In genomic region chr2:221514305-221515040, GRCh38 we compare ENCODE assay signal across 24 cellular contexts. TPM values are rescaled to one million over a fixed set of nuclear protein-coding genes. Genes with fewer than 3 reads are reported as not detected.
DNase-seq lines count a peak whose midpoint lies in the region; ATAC-seq, FAIRE-seq and TF ChIP-seq lines count a peak whose summit lies in the region.
"Had no signal": no experiment of that assay in that cellular context is flagged by ENCODE, and none has a peak within 500 bp of the region (broad histone marks: within the 10 kb centered on the region; RNA-seq: fewer than 3 reads in every experiment).

No MANE protein-coding gene starts in this region.

- H3K4me3 Mint-ChIP-seq in naive thymus-derived CD8-positive, alpha-beta T cell: no peak overlapping the region

- intact Hi-C loops in esophagus squamous epithelium (cut with DNase I): no loop called here

- H3K4me1 Mint-ChIP-seq in naive thymus-derived CD8-positive, alpha-beta T cell: peaks cover 0 to 13% (median 4%) of the 10 kb centered on the region in 4 donors

- no peak for TF ChIP-seq POLR2A in esophagus squamous epithelium (IDR thresholded peaks at IDR 0.05)

- no peaks in the 10 kb centered on the region for H3K9me3 ChIP-seq in esophagus squamous epithelium
- H3K9me3 ChIP-seq: breast epithelium, right atrium auricular region, tibial nerve had no signal

- no peaks in the 10 kb centered on the region for H3K36me3 Mint-ChIP-seq in naive thymus-derived CD8-positive, alpha-beta T cell

- peak overlapping the region in 2 of 10 donors; percentile 9 to 73 for H3K27ac Mint-ChIP-seq in naive thymus-derived CD8-positive, alpha-beta T cell

- H3K27me3 ChIP-seq in esophagus squamous epithelium: no peaks in the 10 kb centered on the region
- H3K27me3 ChIP-seq: breast epithelium, right atrium auricular region, tibial nerve had no signal

- H3K36me3 ChIP-seq in esophagus squamous epithelium: no peaks in the 10 kb centered on the region
- H3K36me3 ChIP-seq: breast epithelium, right atrium auricular region, tibial nerve had no signal

- no peak for FAIRE-seq in HTR-8/SVneo (lab: Jason Lieb, UNC)
- FAIRE-seq: D721Med, GM12891 had no signal

- 33 to 47% methylated on average over 4 to 5 of the region's 5 CpGs for WGBS in esophagus squamous epithelium, 2 donors

- peaks cover 0 to 20% (median 0%) of the 10 kb centered on the region in 3 donors for H3K4me1 ChIP-seq in esophagus squamous epithelium
- H3K4me1 ChIP-seq: breast epithelium had no signal

- POLR2A ChIA-PET in naive thymus-derived CD8-positive, alpha-beta T cell (lab: Charles Lee): no interaction called here

- H3K9me3 Mint-ChIP-seq in naive thymus-derived CD8-positive, alpha-beta T cell: peaks cover 0 to 4% (median 0%) of the 10 kb centered on the region in 9 donors

- ATAC-seq in naive thymus-derived CD8-positive, alpha-beta T cell: no peak
- ATAC-seq: Right ventricle myocardium inferior had no signal

- no peak overlapping the region for H3K4me3 ChIP-seq in esophagus squamous epithelium
- H3K4me3 ChIP-seq: breast epithelium, lung, right atrium auricular region, tibial nerve had no signal

- H3K27ac ChIP-seq in angular gyrus (ENCODE audit: low read depth, low read length) (peak overlapping the region; percentile 65), temporal lobe (ENCODE audit: low read depth, low read length) (peak overlapping the region; percentile 36), esophagus squamous epithelium (no peak overlapping the region)
- H3K27ac ChIP-seq: epithelial cell of prostate, KMS-11, tibial nerve had no signal

- DNase-seq in NCI-H1417 (lab: John Stamatoyannopoulos, UW) (peak in 2 of 3 experiments; percentile 9 to 23), NCI-H1417 treated with DMSO at 0.1 percent for 48 hours (lab: John Stamatoyannopoulos, UW) (no peak), NCI-H2029 treated with DMSO at 0.1 percent for 48 hours (lab: John Stamatoyannopoulos, UW) (peak; percentile 78), HTR-8/SVneo (ENCODE audit: insufficient read length, low spot score) (no peak), esophagus squamous epithelium (lab: John Stamatoyannopoulos, UW) (no peak)
- no peak for DNase-seq in naive thymus-derived CD8-positive, alpha-beta T cell
- DNase-seq: activated CD4-positive, alpha-beta T cell treated with anti-CD3 and anti-CD28 coated beads for 48 hours; activated effector memory CD4-positive, alpha-beta T cell treated with Interleukin-2 at 50 U/mL for 16 hours; foreskin melanocyte; hypothalamus; islet precursor cell; NCI-H1048; stimulated activated naive CD4-positive, alpha-beta T cell treated with Interleukin-2 at 50 U/mL for 16 hours had no signal

- TF ChIP-seq CTCF in esophagus squamous epithelium (IDR thresholded peaks at IDR 0.05): no peak

- peaks cover 0 to 3% (median 0%) of the 10 kb centered on the region in 5 donors for H3K27me3 Mint-ChIP-seq in naive thymus-derived CD8-positive, alpha-beta T cell

RNA-seq across cellular contexts. Expression of gene EPHA4, which starts 57.6 kb away (rescaled TPM):
- total RNA-seq in temporal lobe: 134 TPM
- total RNA-seq in esophagus squamous epithelium: 10 to 100 TPM in 3 of 4 donors, 1 to 10 TPM in 1; 5.9 to 30.3 (median 25.2) TPM
- 1 to 10 TPM; 8.2 to 9.7 TPM for total RNA-seq in naive thymus-derived CD8-positive, alpha-beta T cell
- 1 to 10 TPM in 1 of 3 donors, under 1 TPM in 2; 0.41 to 4.5 (median 0.46) TPM for polyA plus RNA-seq in naive thymus-derived CD8-positive, alpha-beta T cell

Comparison
In these comparisons a context has a peak if more than half of its experiments do, and no peak if none do; other contexts are left out.
1. DNase-seq: peak in NCI-H1417 (2 of 3) and NCI-H2029 treated with DMSO at 0.1 percent for 48 hours (single experiment); none in NCI-H1417 treated with DMSO at 0.1 percent for 48 hours (single experiment), HTR-8/SVneo (single experiment), esophagus squamous epithelium (single experiment) and naive thymus-derived CD8-positive, alpha-beta T cell (0 of 10).
2. H3K27ac ChIP-seq: peak in angular gyrus (single experiment) and temporal lobe (single experiment); none in esophagus squamous epithelium (0 of 4).